Comparison of ENCODE assay signal across 18 cellular contexts in the genomic region with DNA sequence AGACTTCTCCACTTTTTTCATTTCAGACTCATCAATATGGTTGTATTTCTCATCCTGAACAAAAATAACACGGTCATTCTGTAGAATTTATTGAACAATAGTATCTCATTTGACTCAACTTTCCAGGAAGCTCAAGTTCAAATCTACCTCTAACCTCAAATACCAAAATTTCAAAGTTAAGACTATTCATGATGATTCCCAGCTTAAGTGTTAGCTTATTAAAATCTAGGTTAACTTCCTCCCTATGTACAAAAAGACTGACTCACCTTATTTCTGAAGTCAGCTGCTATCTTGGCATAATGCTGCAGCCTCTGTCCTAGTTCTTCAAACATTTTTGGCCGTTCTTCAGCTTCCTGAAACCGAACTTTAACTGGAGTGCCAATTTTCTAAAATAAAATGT. TPM values are rescaled to one million over a fixed set of nuclear protein-coding genes. Genes with fewer than 3 reads are reported as not detected.
DNase-seq lines count a peak whose midpoint lies in the region; ATAC-seq and TF ChIP-seq lines count a peak whose summit lies in the region.
"Had no signal": no experiment of that assay in that cellular context is flagged by ENCODE, and none has a peak within 500 bp of the region (broad histone marks: within the 10 kb centered on the region; RNA-seq: fewer than 3 reads in every experiment).

No MANE protein-coding gene starts in this region.

- no peak overlapping the region for H3K4me3 Mint-ChIP-seq in activated T-cell treated with anti-CD3 and anti-CD28 coated beads, Interleukin-2, amount 50 U/mL, for 24 hours
- H3K4me3 Mint-ChIP-seq in activated T-cell treated with anti-CD3 and anti-CD28 coated beads, Interleukin-2, amount 50 U/mL, for 4 hours: no peak overlapping the region
- H3K4me3 Mint-ChIP-seq in activated T-helper 1 cell treated with anti-CD3 and anti-CD28 coated beads, Interleukin-12 subunit alpha, Interleukin-12 subunit beta, Interleukin-2, Interleukin-4 antibody, amounts not matched to agents 30 ng/mL and 10 ng/mL and 1 ng/mL, durations not matched to agents 14 hours and 24 hours and 36 hours: no peak overlapping the region

- no peak for DNase-seq in activated T-cell treated with anti-CD3 and anti-CD28 coated beads, Interleukin-2, amount 50 U/mL, for 24 hours
- no peak for DNase-seq in activated T-cell treated with anti-CD3 and anti-CD28 coated beads, Interleukin-2, amount 50 U/mL, for 4 hours
- no peak for DNase-seq in activated T-helper 1 cell treated with anti-CD3 and anti-CD28 coated beads, Interleukin-12 subunit alpha, Interleukin-12 subunit beta, Interleukin-2, Interleukin-4 antibody, amounts not matched to agents 30 ng/mL and 10 ng/mL and 1 ng/mL, durations not matched to agents 14 hours and 24 hours and 36 hours (ENCODE audit: low spot score)
- DNase-seq in cardiac fibroblast (ENCODE audit: low read depth in 2 of 2): peak; percentile 37 to 59
- DNase-seq in iris pigment epithelial cell (ENCODE audit: low read depth): peak; percentile 48
- DNase-seq in stimulated activated CD4-positive, alpha-beta T cell treated with anti-CD3 and anti-CD28 coated beads, Interleukin-4, amount 100 ng/mL, for 4 hours: no peak
- no peak for DNase-seq in DMS114 treated with DMSO at 0.1 percent for 48 hours (lab: John Stamatoyannopoulos, UW; ENCODE audit: unreplicated experiment)
- DNase-seq: C1 segment of cervical spinal cord, COR-L47, DMS53, Kasumi-1, NCI-H1105 treated with DMSO at 0.1 percent for 48 hours, NCI-H187 treated with DMSO at 0.1 percent for 48 hours, NCI-H2171 treated with DMSO at 0.1 percent for 48 hours, NCI-H82 had no signal

- no peak for TF ChIP-seq CTCF in cardiac fibroblast (IDR thresholded peaks at IDR 0.05; ENCODE audit: low read depth, low read length)

- H3K9me3 Mint-ChIP-seq in activated T-cell treated with anti-CD3 and anti-CD28 coated beads, Interleukin-2, amount 50 U/mL, for 24 hours: no peaks in the 10 kb centered on the region
- H3K9me3 Mint-ChIP-seq in activated T-cell treated with anti-CD3 and anti-CD28 coated beads, Interleukin-2, amount 50 U/mL, for 4 hours: no peaks in the 10 kb centered on the region
- H3K9me3 Mint-ChIP-seq in activated T-helper 1 cell treated with anti-CD3 and anti-CD28 coated beads, Interleukin-12 subunit alpha, Interleukin-12 subunit beta, Interleukin-2, Interleukin-4 antibody, amounts not matched to agents 30 ng/mL and 10 ng/mL and 1 ng/mL, durations not matched to agents 14 hours and 24 hours and 36 hours: no peaks in the 10 kb centered on the region

- no peak overlapping the region for H3K4me3 ChIP-seq in cardiac fibroblast (replicated peaks in 1 of 2; ENCODE audit: low read depth in 2 of 2, low read length in 2 of 2)
- H3K4me3 ChIP-seq: GM12878, HAP-1 had no signal

- peaks cover 60% of the 10 kb centered on the region for H3K4me1 Mint-ChIP-seq in activated T-cell treated with anti-CD3 and anti-CD28 coated beads, Interleukin-2, amount 50 U/mL, for 24 hours (ENCODE audit: low read depth)
- peaks cover 16% of the 10 kb centered on the region for H3K4me1 Mint-ChIP-seq in activated T-cell treated with anti-CD3 and anti-CD28 coated beads, Interleukin-2, amount 50 U/mL, for 4 hours (ENCODE audit: low read depth)
- H3K4me1 Mint-ChIP-seq in activated T-helper 1 cell treated with anti-CD3 and anti-CD28 coated beads, Interleukin-12 subunit alpha, Interleukin-12 subunit beta, Interleukin-2, Interleukin-4 antibody, amounts not matched to agents 30 ng/mL and 10 ng/mL and 1 ng/mL, durations not matched to agents 14 hours and 24 hours and 36 hours (ENCODE audit: low read depth): peaks cover 63% of the 10 kb centered on the region

- peak overlapping the region; percentile 77 for H3K27ac Mint-ChIP-seq in activated T-cell treated with anti-CD3 and anti-CD28 coated beads, Interleukin-2, amount 50 U/mL, for 24 hours
- H3K27ac Mint-ChIP-seq in activated T-helper 1 cell treated with anti-CD3 and anti-CD28 coated beads, Interleukin-12 subunit alpha, Interleukin-12 subunit beta, Interleukin-2, Interleukin-4 antibody, amounts not matched to agents 30 ng/mL and 10 ng/mL and 1 ng/mL, durations not matched to agents 14 hours and 24 hours and 36 hours: peak overlapping the region; percentile 27

- peaks cover 98% of the 10 kb centered on the region for H3K36me3 Mint-ChIP-seq in activated T-cell treated with anti-CD3 and anti-CD28 coated beads, Interleukin-2, amount 50 U/mL, for 24 hours (ENCODE audit: low read depth)
- peaks cover 74% of the 10 kb centered on the region for H3K36me3 Mint-ChIP-seq in activated T-cell treated with anti-CD3 and anti-CD28 coated beads, Interleukin-2, amount 50 U/mL, for 4 hours (ENCODE audit: insufficient read depth)
- peaks cover 79% of the 10 kb centered on the region for H3K36me3 Mint-ChIP-seq in activated T-helper 1 cell treated with anti-CD3 and anti-CD28 coated beads, Interleukin-12 subunit alpha, Interleukin-12 subunit beta, Interleukin-2, Interleukin-4 antibody, amounts not matched to agents 30 ng/mL and 10 ng/mL and 1 ng/mL, durations not matched to agents 14 hours and 24 hours and 36 hours (ENCODE audit: low read depth)

- H3K27me3 Mint-ChIP-seq in activated T-cell treated with anti-CD3 and anti-CD28 coated beads, Interleukin-2, amount 50 U/mL, for 24 hours: no peaks in the 10 kb centered on the region
- no peaks in the 10 kb centered on the region for H3K27me3 Mint-ChIP-seq in activated T-cell treated with anti-CD3 and anti-CD28 coated beads, Interleukin-2, amount 50 U/mL, for 4 hours (ENCODE audit: low read depth)
- H3K27me3 Mint-ChIP-seq in activated T-helper 1 cell treated with anti-CD3 and anti-CD28 coated beads, Interleukin-12 subunit alpha, Interleukin-12 subunit beta, Interleukin-2, Interleukin-4 antibody, amounts not matched to agents 30 ng/mL and 10 ng/mL and 1 ng/mL, durations not matched to agents 14 hours and 24 hours and 36 hours (ENCODE audit: insufficient read depth): no peaks in the 10 kb centered on the region

- no peak for ATAC-seq in activated T-cell treated with anti-CD3 and anti-CD28 coated beads, Interleukin-2, amount 50 U/mL, for 4 hours
- no peak for ATAC-seq in HG02642 (IDR thresholded peaks at IDR 0.05; ENCODE audit: poor library complexity, unreplicated experiment)
- ATAC-seq: GM12878 had no signal

- intact Hi-C loops in activated T-helper 1 cell treated with anti-CD3 and anti-CD28 coated beads, Interleukin-12 subunit alpha, Interleukin-12 subunit beta, Interleukin-2, Interleukin-4 antibody, amounts not matched to agents 30 ng/mL and 10 ng/mL and 1 ng/mL, durations not matched to agents 14 hours and 24 hours and 36 hours (cut with micrococcal nuclease): no loop called here

RNA-seq across cellular contexts. Expression of gene HSPH1, which starts 23.2 kb away (rescaled TPM):
- 100 to 1,000 TPM; 312 to 333 (median 322) TPM for total RNA-seq in activated T-cell treated with anti-CD3 and anti-CD28 coated beads, Interleukin-2, amount 50 U/mL, for 4 hours
- 310 and 326 TPM in 2 replicates for total RNA-seq in activated T-helper 1 cell treated with anti-CD3 and anti-CD28 coated beads, Interleukin-12 subunit alpha, Interleukin-12 subunit beta, Interleukin-2, Interleukin-4 antibody, amounts not matched to agents 30 ng/mL and 10 ng/mL and 1 ng/mL, durations not matched to agents 14 hours and 24 hours and 36 hours

Comparison
In these comparisons a context has a peak if more than half of its experiments do, and no peak if none do; other contexts are left out.
1. DNase-seq: peak in cardiac fibroblast (2 of 2) and iris pigment epithelial cell (single experiment); none in activated T-cell treated with anti-CD3 and anti-CD28 coated beads, Interleukin-2, amount 50 U/mL, for 24 hours (single experiment), activated T-cell treated with anti-CD3 and anti-CD28 coated beads, Interleukin-2, amount 50 U/mL, for 4 hours (single experiment), activated T-helper 1 cell treated with anti-CD3 and anti-CD28 coated beads, Interleukin-12 subunit alpha, Interleukin-12 subunit beta, Interleukin-2, Interleukin-4 antibody, amounts not matched to agents 30 ng/mL and 10 ng/mL and 1 ng/mL, durations not matched to agents 14 hours and 24 hours and 36 hours (single experiment), stimulated activated CD4-positive, alpha-beta T cell treated with anti-CD3 and anti-CD28 coated beads, Interleukin-4, amount 100 ng/mL, for 4 hours (0 of 2) and DMS114 treated with DMSO at 0.1 percent for 48 hours (single experiment).